Comparison of ENCODE assay signal across 2 cellular contexts in the genomic region with DNA sequence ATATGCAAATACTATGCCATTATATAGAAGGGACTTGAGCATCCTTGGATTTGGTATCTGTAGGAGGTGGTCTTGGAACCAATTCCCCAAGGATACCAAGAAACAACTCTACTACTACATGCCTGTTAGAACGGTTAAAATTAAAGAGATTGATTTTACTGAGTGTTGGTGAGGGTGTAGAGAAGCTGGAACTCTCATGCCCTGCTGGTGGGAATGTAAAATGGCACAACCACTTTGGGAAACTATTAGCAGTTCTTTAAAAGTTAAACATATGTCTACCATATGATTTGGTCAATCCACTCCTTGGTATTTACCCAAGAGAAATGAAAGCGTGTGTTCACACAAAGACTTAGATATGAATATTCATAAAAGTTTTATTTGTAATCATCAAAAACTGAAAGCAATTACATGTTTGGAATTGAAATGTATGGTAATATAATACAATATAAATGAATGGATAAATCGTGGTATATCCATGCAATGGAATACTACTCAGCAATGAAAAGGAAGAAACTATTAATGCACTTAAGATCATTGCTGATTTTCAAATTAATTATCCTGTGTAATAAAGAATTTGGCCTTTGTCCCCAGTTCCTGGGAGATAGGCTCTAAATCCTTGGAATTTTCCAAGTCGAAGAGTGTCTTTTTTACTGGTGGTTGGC.
TF ChIP-seq lines count a peak whose summit lies in the region.

No MANE protein-coding gene starts in this region.

TF ChIP-seq in GM12891, 5 proteins besides CTCF, POLR2A, EP300 and RAD21:
- TF ChIP-seq SPI1 (IDR thresholded peaks at IDR 0.05; ENCODE audit: low read depth, low read length) (no peak), TAF1 (IDR thresholded peaks at IDR 0.05; ENCODE audit: low read depth, low read length) (no peak), POU2F2 (IDR thresholded peaks at IDR 0.05; ENCODE audit: low read depth, low read length) (no peak), POLR2AphosphoS5 (IDR thresholded peaks at IDR 0.05; ENCODE audit: low read depth, low read length) (no peak)

TF ChIP-seq in WTC11, 78 proteins besides CTCF, POLR2A, EP300 and RAD21:
- TF ChIP-seq, protein P1, sequence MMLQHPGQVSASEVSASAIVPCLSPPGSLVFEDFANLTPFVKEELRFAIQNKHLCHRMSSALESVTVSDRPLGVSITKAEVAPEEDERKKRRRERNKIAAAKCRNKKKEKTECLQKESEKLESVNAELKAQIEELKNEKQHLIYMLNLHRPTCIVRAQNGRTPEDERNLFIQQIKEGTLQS (CRISPR knock-in tag; conservative IDR thresholded peaks at IDR 0.05) = no peak
- no peak for TF ChIP-seq RELA (CRISPR knock-in tag; IDR thresholded peaks at IDR 0.05; ENCODE audit: borderline replicate concordance)
- TF ChIP-seq GTF2I (CRISPR knock-in tag; conservative IDR thresholded peaks at IDR 0.05) = peak; percentile 73; the same call in 1 of the 2 replicates
TF ChIP-seq in WTC11: peak in this region for 1.
